Comparison of ENCODE assay signal across 22 cellular contexts in the genomic region with DNA sequence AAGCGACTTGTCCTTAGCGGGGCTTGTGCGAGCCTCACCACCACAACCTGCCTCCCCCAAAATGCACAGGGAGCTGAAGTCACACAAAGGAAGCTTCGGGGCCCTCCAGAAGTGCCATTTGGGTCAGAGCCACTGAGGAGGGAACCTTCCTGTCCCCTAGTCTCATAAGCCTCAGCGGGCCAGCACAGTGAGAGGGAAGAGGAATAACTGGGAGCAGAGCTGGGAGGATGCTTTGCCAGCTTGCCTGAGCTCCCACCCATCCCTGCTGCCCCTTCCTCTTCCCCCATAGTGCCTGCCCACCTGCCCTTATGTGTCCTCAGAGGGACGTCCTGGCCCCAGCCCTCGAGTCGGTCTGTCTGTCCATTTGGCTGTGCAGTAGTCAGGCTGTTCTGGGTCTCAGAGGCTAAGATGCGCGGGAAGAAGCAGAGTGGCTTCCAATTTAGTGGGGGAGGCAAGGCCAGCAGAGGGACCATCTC. TPM values are rescaled to one million over a fixed set of nuclear protein-coding genes. Genes with fewer than 3 reads are reported as not detected.
"Had no signal": no experiment of that assay in that cellular context is flagged by ENCODE, and none has a peak within 500 bp of the region (broad histone marks: within the 10 kb centered on the region; RNA-seq: fewer than 3 reads in every experiment).

No MANE protein-coding gene starts in this region.

- H3K9me3 Mint-ChIP-seq: activated naive CD4-positive, alpha-beta T cell treated with anti-CD3 and anti-CD28 coated beads, Interleukin-2, amount 50 U/mL, for 24 hours; activated T-helper 1 cell treated with anti-CD3 and anti-CD28 coated beads, Interleukin-12 subunit alpha, Interleukin-12 subunit beta, Interleukin-2, Interleukin-4 antibody, amounts not matched to agents 30 ng/mL and 10 ng/mL and 1 ng/mL, durations not matched to agents 14 hours and 24 hours and 36 hours; central memory CD8-positive, alpha-beta T cell; natural killer cell treated with Interleukin-12 subunit alpha and Interleukin-12 subunit beta and Interleukin-15 and Interleukin-18, amount 100 ng/mL, for 72 hours; stimulated activated effector memory CD8-positive, alpha-beta T cell treated with anti-CD3 and anti-CD28 coated beads, Interleukin-12 subunit alpha, Interleukin-12 subunit beta, amount 100 ng/mL, for 72 hours had no signal

- H3K27ac Mint-ChIP-seq: activated naive CD4-positive, alpha-beta T cell treated with anti-CD3 and anti-CD28 coated beads, Interleukin-2, amount 50 U/mL, for 24 hours; activated T-helper 1 cell treated with anti-CD3 and anti-CD28 coated beads, Interleukin-12 subunit alpha, Interleukin-12 subunit beta, Interleukin-2, Interleukin-4 antibody, amounts not matched to agents 30 ng/mL and 10 ng/mL and 1 ng/mL, durations not matched to agents 14 hours and 24 hours and 36 hours; natural killer cell treated with Interleukin-12 subunit alpha and Interleukin-12 subunit beta and Interleukin-15 and Interleukin-18, amount 100 ng/mL, for 72 hours; stimulated activated effector memory CD8-positive, alpha-beta T cell treated with anti-CD3 and anti-CD28 coated beads, Interleukin-12 subunit alpha, Interleukin-12 subunit beta, amount 100 ng/mL, for 72 hours had no signal

- H3K27me3 Mint-ChIP-seq: activated naive CD4-positive, alpha-beta T cell treated with anti-CD3 and anti-CD28 coated beads, Interleukin-2, amount 50 U/mL, for 24 hours; brain had no signal

- H3K27me3 ChIP-seq: right lobe of liver, thyroid gland, uterus had no signal

- H3K27ac ChIP-seq: foreskin keratinocyte, prostate gland, right lobe of liver, thyroid gland, uterus had no signal

- H3K9me3 ChIP-seq: prostate gland, right lobe of liver, SK-N-SH, thyroid gland, uterus had no signal

- H3K4me1 ChIP-seq: foreskin keratinocyte, prostate gland, right lobe of liver, thyroid gland, uterus had no signal

- H3K4me3 ChIP-seq: prostate gland, right lobe of liver, thyroid gland, uterus had no signal

- H3K4me3 Mint-ChIP-seq: activated naive CD4-positive, alpha-beta T cell treated with anti-CD3 and anti-CD28 coated beads, Interleukin-2, amount 50 U/mL, for 24 hours; activated T-helper 1 cell treated with anti-CD3 and anti-CD28 coated beads, Interleukin-12 subunit alpha, Interleukin-12 subunit beta, Interleukin-2, Interleukin-4 antibody, amounts not matched to agents 30 ng/mL and 10 ng/mL and 1 ng/mL, durations not matched to agents 14 hours and 24 hours and 36 hours; brain; central memory CD8-positive, alpha-beta T cell; natural killer cell treated with Interleukin-12 subunit alpha and Interleukin-12 subunit beta and Interleukin-15 and Interleukin-18, amount 100 ng/mL, for 72 hours; stimulated activated effector memory CD8-positive, alpha-beta T cell treated with anti-CD3 and anti-CD28 coated beads, Interleukin-12 subunit alpha, Interleukin-12 subunit beta, amount 100 ng/mL, for 72 hours had no signal

- H3K4me1 Mint-ChIP-seq: central memory CD8-positive, alpha-beta T cell; stimulated activated effector memory CD8-positive, alpha-beta T cell treated with anti-CD3 and anti-CD28 coated beads, Interleukin-12 subunit alpha, Interleukin-12 subunit beta, amount 100 ng/mL, for 72 hours had no signal

- DNase-seq: activated CD4-positive, alpha-beta T cell treated with anti-CD3 and anti-CD28 coated beads for 1 hour; activated CD4-positive, alpha-beta T cell treated with anti-CD3 and anti-CD28 coated beads, Interleukin-2, amount 50 U/mL, for 48 hours; amygdala; effector memory CD4-positive, alpha-beta T cell; foreskin keratinocyte; glutamatergic neuron; kidney glomerular epithelial cell; mesendoderm; occipital lobe; SK-N-SH; stimulated activated CD4-positive, alpha-beta T cell treated with anti-CD3 and anti-CD28 coated beads, Interleukin-1b, Interleukin-23, amount 100 ng/mL, for 48 hours; T-helper 1 cell; thyroid gland; uterus had no signal

- H3K4me2 ChIP-seq: SK-N-SH had no signal

- H3K36me3 ChIP-seq: prostate gland, right lobe of liver, thyroid gland, uterus had no signal

- H3K36me3 Mint-ChIP-seq: activated naive CD4-positive, alpha-beta T cell treated with anti-CD3 and anti-CD28 coated beads, Interleukin-2, amount 50 U/mL, for 24 hours; brain; natural killer cell treated with Interleukin-12 subunit alpha and Interleukin-12 subunit beta and Interleukin-15 and Interleukin-18, amount 100 ng/mL, for 72 hours; stimulated activated effector memory CD8-positive, alpha-beta T cell treated with anti-CD3 and anti-CD28 coated beads, Interleukin-12 subunit alpha, Interleukin-12 subunit beta, amount 100 ng/mL, for 72 hours had no signal

- ATAC-seq: foreskin keratinocyte; right lobe of liver; stimulated activated effector memory CD8-positive, alpha-beta T cell treated with anti-CD3 and anti-CD28 coated beads, Interleukin-12 subunit alpha, Interleukin-12 subunit beta, amount 100 ng/mL, for 72 hours had no signal

RNA-seq across cellular contexts. Expression of gene GPR17, which starts 51.8 kb away (rescaled TPM):
- total RNA-seq: activated T-helper 1 cell treated with anti-CD3 and anti-CD28 coated beads, Interleukin-12 subunit alpha, Interleukin-12 subunit beta, Interleukin-2, Interleukin-4 antibody, amounts not matched to agents 30 ng/mL and 10 ng/mL and 1 ng/mL, durations not matched to agents 14 hours and 24 hours and 36 hours; foreskin keratinocyte; natural killer cell treated with Interleukin-12 subunit alpha and Interleukin-12 subunit beta and Interleukin-15 and Interleukin-18, amount 100 ng/mL, for 72 hours; prostate gland; right lobe of liver; thyroid gland had no signal

RNA-seq across cellular contexts. Expression of gene MYO7B, which starts 58.7 kb away (rescaled TPM):
- total RNA-seq: foreskin keratinocyte; natural killer cell treated with Interleukin-12 subunit alpha and Interleukin-12 subunit beta and Interleukin-15 and Interleukin-18, amount 100 ng/mL, for 72 hours; occipital lobe had no signal
